ENCODE assay signal across 24 cellular contexts in the genomic region with DNA sequence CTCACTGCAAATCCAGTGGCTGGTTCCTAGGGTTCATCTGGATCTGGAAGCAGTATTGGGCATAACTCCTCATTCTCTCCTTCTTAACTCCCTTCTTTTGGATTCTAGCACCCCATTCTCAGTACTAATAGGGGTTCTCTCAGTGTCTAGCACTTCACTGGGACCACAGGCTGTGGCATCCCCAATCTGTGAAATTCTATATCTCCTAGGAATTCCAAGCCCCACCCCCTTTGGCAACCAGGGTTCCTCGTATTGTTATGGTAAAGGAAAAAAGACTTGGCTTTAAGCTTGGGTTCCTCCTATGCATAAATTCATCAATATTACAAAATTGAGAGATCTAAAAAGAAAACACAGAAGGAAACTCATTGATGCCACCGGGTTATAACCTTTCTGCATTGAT.
"Had no signal": no experiment of that assay in that cellular context is flagged by ENCODE, and none has a peak within 500 bp of the region (broad histone marks: within the 10 kb centered on the region; RNA-seq: fewer than 3 reads in every experiment).

No MANE protein-coding gene starts in this region.

- H3K4me3 Mint-ChIP-seq: naive thymus-derived CD4-positive, alpha-beta T cell; natural killer cell treated with Interleukin-12 subunit alpha and Interleukin-12 subunit beta and Interleukin-15 and Interleukin-18, amount 100 ng/mL, for 72 hours; stimulated activated effector memory CD8-positive, alpha-beta T cell treated with anti-CD3 and anti-CD28 coated beads, Interleukin-12 subunit alpha, Interleukin-12 subunit beta, amount 100 ng/mL, for 72 hours; stimulated activated naive CD8-positive, alpha-beta T cell treated with anti-CD3 and anti-CD28 coated beads, Interleukin-15, Interleukin-2, amounts not matched to agents 100 ng/mL and 50 ng/mL, for 24 hours; type B pancreatic cell had no signal

- DNase-seq: hypothalamus; islet precursor cell; left ventricle myocardium inferior; midbrain; mucosa of descending colon; naive thymus-derived CD4-positive, alpha-beta T cell; pancreas; posterior cingulate gyrus; retina; right cardiac atrium; small intestine; spleen; stimulated activated CD4-positive, alpha-beta T cell treated with anti-CD3 and anti-CD28 coated beads, Interleukin-4, amount 100 ng/mL, for 24 hours; stimulated activated naive CD4-positive, alpha-beta T cell; tibial artery; uterus had no signal

- H3K36me3 ChIP-seq: left ventricle myocardium inferior, pancreas, prostate gland, spleen, suprapubic skin, thoracic aorta, tibial artery, uterus had no signal

- H3K36me3 Mint-ChIP-seq: naive thymus-derived CD4-positive, alpha-beta T cell; natural killer cell treated with Interleukin-12 subunit alpha and Interleukin-12 subunit beta and Interleukin-15 and Interleukin-18, amount 100 ng/mL, for 72 hours; stimulated activated effector memory CD8-positive, alpha-beta T cell treated with anti-CD3 and anti-CD28 coated beads, Interleukin-12 subunit alpha, Interleukin-12 subunit beta, amount 100 ng/mL, for 72 hours; type B pancreatic cell had no signal

- H3K27ac ChIP-seq: left ventricle myocardium inferior, pancreas, prostate gland, spleen, suprapubic skin, thoracic aorta, tibial artery, uterus had no signal

- H3K4me3 ChIP-seq: left ventricle myocardium inferior, lung, mucosa of descending colon, pancreas, prostate gland, spleen, suprapubic skin, thoracic aorta, tibial artery, uterus had no signal

- H3K9me3 Mint-ChIP-seq: naive thymus-derived CD4-positive, alpha-beta T cell; natural killer cell treated with Interleukin-12 subunit alpha and Interleukin-12 subunit beta and Interleukin-15 and Interleukin-18, amount 100 ng/mL, for 72 hours; stimulated activated effector memory CD8-positive, alpha-beta T cell treated with anti-CD3 and anti-CD28 coated beads, Interleukin-12 subunit alpha, Interleukin-12 subunit beta, amount 100 ng/mL, for 72 hours; stimulated activated naive CD8-positive, alpha-beta T cell treated with anti-CD3 and anti-CD28 coated beads, Interleukin-15, Interleukin-2, amounts not matched to agents 100 ng/mL and 50 ng/mL, for 24 hours; type B pancreatic cell had no signal

- H3K4me1 Mint-ChIP-seq: naive thymus-derived CD4-positive, alpha-beta T cell; stimulated activated effector memory CD8-positive, alpha-beta T cell treated with anti-CD3 and anti-CD28 coated beads, Interleukin-12 subunit alpha, Interleukin-12 subunit beta, amount 100 ng/mL, for 72 hours had no signal

- H3K9me3 ChIP-seq: left ventricle myocardium inferior, mucosa of descending colon, pancreas, prostate gland, spleen, suprapubic skin, thoracic aorta, tibial artery, uterus had no signal

- H3K27ac Mint-ChIP-seq: naive thymus-derived CD4-positive, alpha-beta T cell; natural killer cell treated with Interleukin-12 subunit alpha and Interleukin-12 subunit beta and Interleukin-15 and Interleukin-18, amount 100 ng/mL, for 72 hours; stimulated activated effector memory CD8-positive, alpha-beta T cell treated with anti-CD3 and anti-CD28 coated beads, Interleukin-12 subunit alpha, Interleukin-12 subunit beta, amount 100 ng/mL, for 72 hours; stimulated activated naive CD8-positive, alpha-beta T cell treated with anti-CD3 and anti-CD28 coated beads, Interleukin-15, Interleukin-2, amounts not matched to agents 100 ng/mL and 50 ng/mL, for 24 hours; type B pancreatic cell had no signal

- H3K27me3 ChIP-seq: pancreas, uterus had no signal

- H3K4me1 ChIP-seq: pancreas, prostate gland, spleen, suprapubic skin, tibial artery, uterus had no signal
